In genomic region chr12:54282949-54283593, GRCh38 we compare ENCODE assay signal across 8 cellular contexts. TPM values are rescaled to one million over a fixed set of nuclear protein-coding genes. Genes with fewer than 3 reads are reported as not detected.
DNase-seq lines count a peak whose midpoint lies in the region; FAIRE-seq and TF ChIP-seq lines count a peak whose summit lies in the region.

No MANE protein-coding gene starts in this region.

- intact Hi-C loops in CD4-positive, alpha-beta memory T cell (cut with micrococcal nuclease) = no loop called here

- no peaks in the 10 kb centered on the region for H3K27me3 Mint-ChIP-seq in CD4-positive, alpha-beta memory T cell

- H3K36me3 Mint-ChIP-seq in CD4-positive, alpha-beta memory T cell = peaks cover 3 to 33% of the 10 kb centered on the region in 2 donors

- H3K36me3 ChIP-seq in CD4-positive, alpha-beta memory T cell (ENCODE audit: insufficient read depth, low read length) = peaks cover 59% of the 10 kb centered on the region
- peaks cover 42 to 57% of the 10 kb centered on the region in 2 donors for H3K36me3 ChIP-seq in duodenal mucosa (ENCODE audit: control insufficient read depth in 1 of 2, insufficient read depth in 2 of 2, low read length in 2 of 2)
- H3K36me3 ChIP-seq in neuronal stem cell (replicated peaks in 1 of 2; ENCODE audit: control insufficient read depth in 2 of 2, insufficient read depth in 2 of 2, low read length in 2 of 2) = peaks cover 38 to 81% of the 10 kb centered on the region in 2 donors

- H4K91ac ChIP-seq in neuronal stem cell (ENCODE audit: low read depth, low read length, poor library complexity) = no peak overlapping the region

- no peak overlapping the region for H4K8ac ChIP-seq in neuronal stem cell (ENCODE audit: low read depth, low read length)

- FAIRE-seq in urothelium cell line (lab: Jason Lieb, UNC) = no peak

- H3K14ac ChIP-seq in neuronal stem cell (ENCODE audit: low read length) = no peak overlapping the region

- WGBS in neuronal stem cell (ENCODE audit: extremely low coverage in 2 of 2, insufficient read length in 2 of 2, insufficient replicate concordance in 1 of 2), 2 donors = no CpG with 5 or more reads among the region's 11 CpGs

- no peak overlapping the region for H3K4ac ChIP-seq in neuronal stem cell (ENCODE audit: low read length)

- DNase-seq in CD4-positive, alpha-beta memory T cell = peak in 1 of 5 donors; percentile 52
- DNase-seq in LNCaP clone FGC (ENCODE audit: low read depth) (no peak), neuronal stem cell (ENCODE audit: low spot score) (no peak), AG08396 (ENCODE audit: low spot score) (no peak), HK-2 (ENCODE audit: unreplicated experiment) (no peak), GM19240 (ENCODE audit: insufficient read length, low spot score) (no peak), urothelium cell line (ENCODE audit: low spot score) (no peak)

- no peak overlapping the region for H2AK5ac ChIP-seq in neuronal stem cell (ENCODE audit: low read depth, low read length)

- no peak overlapping the region for H3K23ac ChIP-seq in neuronal stem cell (ENCODE audit: low read depth, low read length, poor library complexity)

- peaks cover 0 to 2% (median 0%) of the 10 kb centered on the region in 8 donors for H3K9me3 Mint-ChIP-seq in CD4-positive, alpha-beta memory T cell

- POLR2A ChIA-PET in CD4-positive, alpha-beta memory T cell (lab: Charles Lee; ENCODE audit: partially characterized antibody) = interaction anchor here (0.8 to 1.5 kb wide), 4 partner anchors 10 to 66 kb away, joined by 3 to 6 read pairs (median 4); partner anchors contain the start of gene COPZ1

- no peak overlapping the region for H2AFZ ChIP-seq in neuronal stem cell (ENCODE audit: low read length)

- TF ChIP-seq CTCF in LNCaP clone FGC (IDR thresholded peaks at IDR 0.05; ENCODE audit: control insufficient read depth, extremely low read depth, insufficient read depth) = no peak

- no peak overlapping the region for H3K4me3 Mint-ChIP-seq in CD4-positive, alpha-beta memory T cell

- CTCF ChIA-PET in CD4-positive, alpha-beta memory T cell (lab: Charles Lee; ENCODE audit: partially characterized antibody) = interaction anchor here (1.0 to 5.1 kb wide), 7 partner anchors 11 to 97 kb away, joined by 3 to 40 read pairs (median 5); partner anchors contain the start of gene COPZ1

- no peak overlapping the region for H2BK12ac ChIP-seq in neuronal stem cell (ENCODE audit: low read length)

- no peak overlapping the region for H2BK120ac ChIP-seq in neuronal stem cell (ENCODE audit: low read depth, low read length)

- H3K9ac ChIP-seq in duodenal mucosa (ENCODE audit: low read depth in 1 of 2, low read length in 2 of 2) = peak overlapping the region; percentile 36 to 98
- no peak overlapping the region for H3K9ac ChIP-seq in neuronal stem cell (ENCODE audit: low read depth, low read length, poor library complexity)

- H3K4me2 ChIP-seq in neuronal stem cell (ENCODE audit: insufficient read depth, low read length, poor library complexity, severe bottlenecking) = peak overlapping the region; percentile 41

- peaks cover 64% of the 10 kb centered on the region for H3K4me1 ChIP-seq in CD4-positive, alpha-beta memory T cell (ENCODE audit: insufficient read depth, low read length)
- peaks cover 60 to 69% of the 10 kb centered on the region in 2 donors for H3K4me1 ChIP-seq in duodenal mucosa (ENCODE audit: control insufficient read depth in 1 of 2, insufficient read depth in 2 of 2, low read length in 2 of 2)
- peaks cover 8 to 24% of the 10 kb centered on the region in 2 donors for H3K4me1 ChIP-seq in neuronal stem cell (ENCODE audit: control insufficient read depth in 2 of 2, insufficient read depth in 1 of 2, low read depth in 1 of 2, low read length in 2 of 2)

- no peak overlapping the region for H2BK5ac ChIP-seq in neuronal stem cell (ENCODE audit: low read length)

- peak overlapping the region; percentile 2 to 90 for H3K4me3 ChIP-seq in CD4-positive, alpha-beta memory T cell (ENCODE audit: low read length in 2 of 2)
- peak overlapping the region; percentile 84 for H3K4me3 ChIP-seq in LNCaP clone FGC (ENCODE audit: low read depth, low read length)
- peak overlapping the region; percentile 88 to 100 for H3K4me3 ChIP-seq in duodenal mucosa (ENCODE audit: low read depth in 1 of 2, low read length in 2 of 2)
- H3K4me3 ChIP-seq in neuronal stem cell (ENCODE audit: low read length in 2 of 2) = peak overlapping the region; percentile 68 to 81

- H2BK15ac ChIP-seq in neuronal stem cell (ENCODE audit: low read length) = no peak overlapping the region

- peak overlapping the region; percentile 92 for H3K27ac ChIP-seq in CD4-positive, alpha-beta memory T cell (ENCODE audit: low read depth, low read length)
- no peak overlapping the region for H3K27ac ChIP-seq in duodenal mucosa (ENCODE audit: low read depth, low read length)
- no peak overlapping the region for H3K27ac ChIP-seq in neuronal stem cell (replicated peaks; ENCODE audit: low read length)

- peaks cover 3% of the 10 kb centered on the region for H3K79me1 ChIP-seq in neuronal stem cell (ENCODE audit: low read depth, low read length)

- H3K27ac Mint-ChIP-seq in CD4-positive, alpha-beta memory T cell = peak overlapping the region in 2 of 7 donors; percentile 82 to 93

- no peaks in the 10 kb centered on the region for H3K9me3 ChIP-seq in CD4-positive, alpha-beta memory T cell (ENCODE audit: control insufficient read depth in 1 of 2, low read length in 2 of 2)
- H3K9me3 ChIP-seq in duodenal mucosa (ENCODE audit: control insufficient read depth in 1 of 2, low read length in 2 of 2) = no peaks in the 10 kb centered on the region
- no peaks in the 10 kb centered on the region for H3K9me3 ChIP-seq in neuronal stem cell (replicated peaks in 1 of 2; ENCODE audit: control insufficient read depth in 2 of 2, insufficient read depth in 1 of 2, low read depth in 1 of 2, low read length in 2 of 2)

- no peak overlapping the region for H3K18ac ChIP-seq in neuronal stem cell (ENCODE audit: low read length)

- no peaks in the 10 kb centered on the region for H3K27me3 ChIP-seq in CD4-positive, alpha-beta memory T cell (ENCODE audit: insufficient read depth, low read length)
- H3K27me3 ChIP-seq in duodenal mucosa (ENCODE audit: control insufficient read depth in 1 of 2, insufficient read depth in 2 of 2, low read length in 2 of 2) (no peaks in the 10 kb centered on the region), neuronal stem cell (ENCODE audit: control insufficient read depth in 3 of 3, insufficient read depth in 3 of 3, low read depth in 1 of 3, low read length in 3 of 3) (no peaks in the 10 kb centered on the region)

- peaks cover 0 to 46% (median 27%) of the 10 kb centered on the region in 4 donors for H3K4me1 Mint-ChIP-seq in CD4-positive, alpha-beta memory T cell

RNA-seq across cellular contexts. Expression of gene HNRNPA1, which starts 2.5 kb away (rescaled TPM):
- total RNA-seq in CD4-positive, alpha-beta memory T cell = 1,000 to 10,000 TPM in 1 of 2 experiments, 100 to 1,000 TPM in 1; 986 to 1,061 TPM
- 100 to 1,000 TPM; 756 to 958 TPM for polyA plus RNA-seq in CD4-positive, alpha-beta memory T cell
- polyA plus RNA-seq in neuronal stem cell (2013, experiment 1 of 2) = 3,971 TPM
- polyA plus RNA-seq in neuronal stem cell (2013, experiment 2 of 2) = 3,933 TPM

RNA-seq across cellular contexts. Expression of gene CBX5, which starts 3.1 kb away (rescaled TPM):
- total RNA-seq in CD4-positive, alpha-beta memory T cell = 10 to 100 TPM; 71.0 to 76.3 TPM
- 10 to 100 TPM; 13.3 to 19.2 TPM for polyA plus RNA-seq in CD4-positive, alpha-beta memory T cell
- polyA plus RNA-seq in neuronal stem cell (2013, experiment 1 of 2) = 162 TPM
- polyA plus RNA-seq in neuronal stem cell (2013, experiment 2 of 2) = 170 TPM

RNA-seq across cellular contexts. Expression of gene NFE2, which starts 17.7 kb away (rescaled TPM):
- total RNA-seq in CD4-positive, alpha-beta memory T cell = not detected
- polyA plus RNA-seq in CD4-positive, alpha-beta memory T cell = under 1 TPM in 1 of 2 donors, not detected in 1; 0.25 TPM
- 2.4 TPM for polyA plus RNA-seq in neuronal stem cell (2013, experiment 1 of 2)
- polyA plus RNA-seq in neuronal stem cell (2013, experiment 2 of 2) = 2.5 TPM

RNA-seq across cellular contexts. Expression of gene COPZ1, which starts 41.9 kb away (rescaled TPM):
- 10 to 100 TPM; 81.6 to 92.0 TPM for total RNA-seq in CD4-positive, alpha-beta memory T cell
- 100 to 1,000 TPM; 149 to 200 TPM for polyA plus RNA-seq in CD4-positive, alpha-beta memory T cell
- polyA plus RNA-seq in neuronal stem cell (2013, experiment 1 of 2) = 188 TPM
- 183 TPM for polyA plus RNA-seq in neuronal stem cell (2013, experiment 2 of 2)
